ENCODE assay signal across 37 cellular contexts in genomic region chr19:7959209-7959608, GRCh38. TPM values are rescaled to one million over a fixed set of nuclear protein-coding genes. Genes with fewer than 3 reads are reported as not detected.
"Had no signal": no experiment of that assay in that cellular context is flagged by ENCODE, and none has a peak within 500 bp of the region (broad histone marks: within the 10 kb centered on the region; RNA-seq: fewer than 3 reads in every experiment).

No MANE protein-coding gene starts in this region.

- H3K9me3 Mint-ChIP-seq: activated B cell treated with CpG ODN at 0.5 μM for 24 hours; activated CD4-positive, alpha-beta T cell treated with anti-CD3 and anti-CD28 coated beads, Interleukin-2, amount 10 ng/mL, durations not matched to agents 24 days and 14 days; activated CD8-positive, alpha-beta T cell treated with anti-CD3 and anti-CD28 coated beads for 36 hours; activated naive CD8-positive, alpha-beta T cell treated with anti-CD3 and anti-CD28 coated beads, Interleukin-2, amount 50 U/mL, for 24 hours; activated T-helper 2 cell treated with anti-CD3 and anti-CD28 coated beads, Interferon-gamma antibody, Interleukin-2, Interleukin-4, amounts not matched to agents 10 μg/mL and 5 μg/mL and 100 μg/mL, durations not matched to agents 14 hours and 24 hours and 36 hours; brain; central memory CD8-positive, alpha-beta T cell; T-helper 1 cell treated with Interleukin-12 subunit alpha and Interleukin-12 subunit beta and Interleukin-4 antibody, amounts not matched to agents 30 μg/mL and 1 μg/mL, for 36 hours; T-helper 2 cell treated with Interferon-gamma antibody and Interleukin-4, amounts not matched to agents 5 μg/mL and 100 μg/mL, for 36 hours had no signal

- FAIRE-seq: bronchial epithelial cell, TTC549 had no signal

- H3K4me2 ChIP-seq: SK-N-SH had no signal

- H3K27me3 ChIP-seq: colonic mucosa, Peyer's patch, SJSA1 had no signal

- H3K4me3 Mint-ChIP-seq: activated B cell treated with CpG ODN at 0.5 μM for 24 hours; activated CD4-positive, alpha-beta T cell treated with anti-CD3 and anti-CD28 coated beads, Interleukin-2, amount 10 ng/mL, durations not matched to agents 24 days and 14 days; activated CD8-positive, alpha-beta T cell treated with anti-CD3 and anti-CD28 coated beads for 36 hours; activated naive CD8-positive, alpha-beta T cell; activated naive CD8-positive, alpha-beta T cell treated with anti-CD3 and anti-CD28 coated beads, Interleukin-2, amount 50 U/mL, for 24 hours; brain; central memory CD8-positive, alpha-beta T cell; T-helper 1 cell treated with Interleukin-12 subunit alpha and Interleukin-12 subunit beta and Interleukin-4 antibody, amounts not matched to agents 30 μg/mL and 1 μg/mL, for 36 hours; T-helper 2 cell treated with Interferon-gamma antibody and Interleukin-4, amounts not matched to agents 5 μg/mL and 100 μg/mL, for 36 hours had no signal

- H3K4me1 Mint-ChIP-seq: activated B cell treated with CpG ODN at 0.5 μM for 24 hours; activated CD4-positive, alpha-beta T cell treated with anti-CD3 and anti-CD28 coated beads, Interleukin-2, amount 10 ng/mL, durations not matched to agents 24 days and 14 days; brain; central memory CD8-positive, alpha-beta T cell had no signal

- H3K36me3 Mint-ChIP-seq: activated naive CD8-positive, alpha-beta T cell had no signal

- H3K4me1 ChIP-seq: colonic mucosa, Peyer's patch, SJSA1 had no signal

- H3K36me3 ChIP-seq: colonic mucosa had no signal

- H3K9me3 ChIP-seq: colonic mucosa, Peyer's patch, SJSA1, SK-N-SH had no signal

- H3K4me3 ChIP-seq: colonic mucosa, Peyer's patch, SJSA1 had no signal

- H3K9ac ChIP-seq: SK-N-SH had no signal

- H3K27me3 Mint-ChIP-seq: activated B cell treated with CpG ODN at 0.5 μM for 24 hours; activated CD4-positive, alpha-beta T cell treated with anti-CD3 and anti-CD28 coated beads, Interleukin-2, amount 10 ng/mL, durations not matched to agents 24 days and 14 days; activated CD8-positive, alpha-beta T cell treated with anti-CD3 and anti-CD28 coated beads for 36 hours; activated naive CD8-positive, alpha-beta T cell; activated naive CD8-positive, alpha-beta T cell treated with anti-CD3 and anti-CD28 coated beads, Interleukin-2, amount 50 U/mL, for 24 hours; brain; central memory CD8-positive, alpha-beta T cell had no signal

- ATAC-seq: activated CD8-positive, alpha-beta T cell treated with anti-CD3 and anti-CD28 coated beads for 36 hours; activated naive CD8-positive, alpha-beta T cell treated with anti-CD3 and anti-CD28 coated beads, Interleukin-2, amount 50 U/mL, for 24 hours; PC-3 had no signal

- H3K27ac ChIP-seq: colonic mucosa, Peyer's patch, SJSA1, VCaP had no signal

- DNase-seq: activated B cell treated with CpG ODN at 0.5 μM for 24 hours; activated CD4-positive, alpha-beta T cell treated with anti-CD3 and anti-CD28 coated beads, Interleukin-2, amount 10 ng/mL, durations not matched to agents 24 days and 14 days; activated CD4-positive, alpha-beta T cell treated with anti-CD3 and anti-CD28 coated beads, Interleukin-2, amount 50 U/mL, for 4 hours; activated CD4-positive, CD25-positive, alpha-beta regulatory T cell treated with anti-CD3 and anti-CD28 coated beads, Interleukin-2, amount 50 U/mL, for 72 hours; activated CD8-positive, alpha-beta T cell treated with anti-CD3 and anti-CD28 coated beads for 36 hours; activated gamma-delta T cell; activated naive CD4-positive, alpha-beta T cell treated with Interleukin-2 at 50 U/mL for 16 hours; activated naive CD8-positive, alpha-beta T cell treated with anti-CD3 and anti-CD28 coated beads, Interleukin-2, amount 50 U/mL, for 24 hours; activated T-cell treated with anti-CD3 and anti-CD28 coated beads, Interleukin-2, amount 50 U/mL, for 1 hour; anterior cingulate cortex; colonic mucosa; KG1; MM.1S; NCI-H1105; NCI-H1417 treated with DMSO at 0.1 percent for 48 hours; NCI-H187 treated with DMSO at 0.1 percent for 48 hours; NCI-H2081; NCI-H2171 treated with DMSO at 0.1 percent for 48 hours; NCI-H226; NCI-H446 treated with DMSO at 0.1 percent for 48 hours; NCI-H524; NCI-H69; PC-3; Peyer's patch; RPMI8226; SHP77 treated with DMSO at 0.1 percent for 48 hours; SK-N-SH had no signal

- H3K27ac Mint-ChIP-seq: activated B cell treated with CpG ODN at 0.5 μM for 24 hours; activated CD4-positive, alpha-beta T cell treated with anti-CD3 and anti-CD28 coated beads, Interleukin-2, amount 10 ng/mL, durations not matched to agents 24 days and 14 days; activated naive CD8-positive, alpha-beta T cell; activated naive CD8-positive, alpha-beta T cell treated with anti-CD3 and anti-CD28 coated beads, Interleukin-2, amount 50 U/mL, for 24 hours; activated T-helper 2 cell treated with anti-CD3 and anti-CD28 coated beads, Interferon-gamma antibody, Interleukin-2, Interleukin-4, amounts not matched to agents 10 μg/mL and 5 μg/mL and 100 μg/mL, durations not matched to agents 14 hours and 24 hours and 36 hours; T-helper 1 cell treated with Interleukin-12 subunit alpha and Interleukin-12 subunit beta and Interleukin-4 antibody, amounts not matched to agents 30 μg/mL and 1 μg/mL, for 36 hours; T-helper 2 cell treated with Interferon-gamma antibody and Interleukin-4, amounts not matched to agents 5 μg/mL and 100 μg/mL, for 36 hours had no signal

RNA-seq across cellular contexts. Expression of gene CTXN1, which starts 33.3 kb away (rescaled TPM):
- total RNA-seq: activated B cell treated with CpG ODN at 0.5 μM for 24 hours, SJSA1 had no signal

RNA-seq across cellular contexts. Expression of gene TGFBR3L, which starts 44.6 kb away (rescaled TPM):
- total RNA-seq: activated B cell treated with CpG ODN at 0.5 μM for 24 hours, colonic mucosa, Peyer's patch, SJSA1 had no signal
